In the genomic region with DNA sequence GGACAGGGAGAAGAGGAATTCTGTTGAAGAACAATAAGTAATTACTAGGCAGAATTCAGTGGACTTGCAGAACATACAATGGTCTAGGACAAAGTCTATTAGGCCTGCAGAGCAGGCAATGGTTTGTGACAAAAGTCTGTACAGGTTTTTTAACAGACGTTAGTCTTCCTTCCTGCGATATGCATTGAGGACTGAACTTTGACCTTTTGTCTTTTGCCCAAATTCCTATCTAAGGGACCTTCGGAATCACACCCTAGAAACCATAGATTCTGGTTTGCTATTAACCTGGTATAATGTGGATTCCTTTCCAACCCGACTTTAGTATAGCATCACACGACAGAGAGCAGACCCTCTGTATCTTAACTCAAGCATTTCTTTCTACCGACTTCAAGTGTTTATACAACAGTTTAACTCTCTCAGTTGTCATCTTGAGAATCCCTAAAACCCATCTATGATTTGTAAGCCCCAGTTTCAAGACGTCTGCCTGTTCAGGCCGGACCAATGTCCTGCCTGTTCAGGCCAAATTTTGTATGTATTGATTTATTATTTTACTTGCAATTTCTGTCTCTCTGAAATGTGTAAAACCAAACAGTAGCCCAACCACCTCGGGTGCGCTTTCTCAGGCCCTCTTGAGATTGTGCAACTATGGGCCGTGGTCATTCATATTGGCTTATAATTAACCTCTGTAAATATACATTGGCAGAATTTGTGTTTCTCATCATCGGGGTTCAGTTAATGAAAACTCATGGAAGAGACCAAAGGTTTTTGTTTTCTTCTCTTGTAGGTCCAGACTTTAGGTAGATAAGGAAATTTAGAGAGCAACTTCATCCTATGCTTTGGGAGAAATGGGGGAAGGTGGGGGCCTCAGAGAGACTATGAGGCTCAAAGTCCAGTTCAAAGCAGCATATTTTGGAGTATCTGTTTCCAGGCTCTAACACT, we compare ENCODE assay signal across 19 cellular contexts.
DNase-seq lines count a peak whose midpoint lies in the region; ATAC-seq and TF ChIP-seq lines count a peak whose summit lies in the region.
"Had no signal": no experiment of that assay in that cellular context is flagged by ENCODE, and none has a peak within 500 bp of the region (broad histone marks: within the 10 kb centered on the region; RNA-seq: fewer than 3 reads in every experiment).

No MANE protein-coding gene starts in this region.

- POLR2A ChIA-PET in CD8-positive, alpha-beta T cell (lab: Charles Lee): no interaction called here

- no peaks in the 10 kb centered on the region for H3K36me3 Mint-ChIP-seq in CD8-positive, alpha-beta T cell

- no peaks in the 10 kb centered on the region for H3K27me3 ChIP-seq in upper lobe of right lung
- H3K27me3 ChIP-seq in CD8-positive, alpha-beta T cell (ENCODE audit: insufficient read depth, low read length): no peaks in the 10 kb centered on the region

- no peak for TF ChIP-seq CTCF in upper lobe of right lung (IDR thresholded peaks at IDR 0.05)
- no peak for TF ChIP-seq CTCF in CD8-positive, alpha-beta T cell (IDR thresholded peaks at IDR 0.05)
- TF ChIP-seq CTCF in GM13976 (IDR thresholded peaks at IDR 0.05; ENCODE audit: borderline replicate concordance, control extremely low read depth, extremely low read depth, insufficient read depth, missing control alignments): no peak

- H3K4me1 Mint-ChIP-seq in CD8-positive, alpha-beta T cell (ENCODE audit: low read depth): peaks cover 3% of the 10 kb centered on the region

- no peaks in the 10 kb centered on the region for H3K9me3 ChIP-seq in upper lobe of right lung
- no peaks in the 10 kb centered on the region for H3K9me3 ChIP-seq in CD8-positive, alpha-beta T cell (ENCODE audit: low read length)

- peak; percentile 68 for ATAC-seq in left lobe of liver
- ATAC-seq in upper lobe of right lung: peak; percentile 48
- no peak for ATAC-seq in CD8-positive, alpha-beta T cell
- ATAC-seq in GM21717 (IDR thresholded peaks at IDR 0.05; ENCODE audit: unreplicated experiment): no peak
- ATAC-seq: GM12878 had no signal

- no peak overlapping the region for H3K4me3 Mint-ChIP-seq in CD8-positive, alpha-beta T cell

- no peaks in the 10 kb centered on the region for H3K9me3 Mint-ChIP-seq in CD8-positive, alpha-beta T cell

- in situ Hi-C loops in GM13976 (cut with MboI; ENCODE audit: low sequenced_read_pairs, unreplicated experiment): no loop called here

- CTCF ChIA-PET in CD8-positive, alpha-beta T cell (lab: Charles Lee): no interaction called here

- H3K36me3 ChIP-seq in upper lobe of right lung: no peaks in the 10 kb centered on the region
- H3K36me3 ChIP-seq in CD8-positive, alpha-beta T cell (ENCODE audit: insufficient read depth, low read length): no peaks in the 10 kb centered on the region

- intact Hi-C loops in upper lobe of right lung (cut with DNase I): no loop called here
- intact Hi-C loops in CD8-positive, alpha-beta T cell (cut with DNase I, micrococcal nuclease): no loop called here

- H3K27ac Mint-ChIP-seq in CD8-positive, alpha-beta T cell: no peak overlapping the region

- H3K4me3 ChIP-seq in upper lobe of right lung: no peak overlapping the region
- no peak overlapping the region for H3K4me3 ChIP-seq in CD8-positive, alpha-beta T cell (ENCODE audit: low read depth, low read length)
- H3K4me3 ChIP-seq: GM12878, PC-9 had no signal

- H3K4me1 ChIP-seq in upper lobe of right lung: peaks cover 2% of the 10 kb centered on the region
- no peaks in the 10 kb centered on the region for H3K4me1 ChIP-seq in CD8-positive, alpha-beta T cell (ENCODE audit: insufficient read depth, low read length)

- H3K27me3 Mint-ChIP-seq in CD8-positive, alpha-beta T cell (ENCODE audit: low read depth): no peaks in the 10 kb centered on the region

- DNase-seq in HT-29 (ENCODE audit: low spot score) (peak; percentile 62), left lobe of liver (ENCODE audit: low spot score) (peak; percentile 74), mucosa of gallbladder (ENCODE audit: low spot score) (peak; percentile 63), upper lobe of right lung (peak; percentile 64), GM13976 (ENCODE audit: low spot score) (no peak)
- DNase-seq in CD8-positive, alpha-beta T cell: no peak
- DNase-seq: ACHN, C1 segment of cervical spinal cord, EL, GOT3, MV-4-11, NCI-H1694 treated with DMSO at 0.1 percent for 48 hours, NCI-H2107, NCI-H226, NCI-H524, PC-9 had no signal

- H3K27ac ChIP-seq in upper lobe of right lung: no peak overlapping the region
- H3K27ac ChIP-seq in CD8-positive, alpha-beta T cell (ENCODE audit: low read depth, low read length): no peak overlapping the region
- H3K27ac ChIP-seq: KMS-11, PC-9 had no signal

Comparison
In these comparisons a context has a peak if more than half of its experiments do, and no peak if none do; other contexts are left out.
1. DNase-seq: peak in HT-29 (single experiment), left lobe of liver (single experiment), mucosa of gallbladder (single experiment) and upper lobe of right lung (single experiment); none in CD8-positive, alpha-beta T cell (0 of 7) and GM13976 (single experiment).
2. ATAC-seq: peak in left lobe of liver (single experiment) and upper lobe of right lung (single experiment); none in CD8-positive, alpha-beta T cell (single experiment) and GM21717 (single experiment).